Comparison of ENCODE assay signal across 8 cellular contexts in genomic region chr17:61862975-61863800, GRCh38. TPM values are rescaled to one million over a fixed set of nuclear protein-coding genes. Genes with fewer than 3 reads are reported as not detected.
DNase-seq lines count a peak whose midpoint lies in the region; ATAC-seq and TF ChIP-seq lines count a peak whose summit lies in the region.

Gene BRIP1, minus strand, starts transcription at chr17:61863528. Its CDS starts 1,989 bp downstream, at chr17:61861539.

- peak within 1 kb of the TSS; percentile 95 for H3K27ac ChIP-seq in KOPT-K1 (ENCODE audit: low read depth, low read length, poor library complexity, severe bottlenecking)
- H3K27ac ChIP-seq in Peyer's patch = peak within 1 kb of the TSS; percentile 66 to 85 (median 74)

- peak in 1 of 2 donors; percentile 55 for TF ChIP-seq POLR2A in Peyer's patch (IDR thresholded peaks at IDR 0.05)

- H3K27me3 Mint-ChIP-seq in activated T-cell treated with anti-CD3 and anti-CD28 coated beads, Interleukin-2, amount 50 U/mL, for 4 hours (ENCODE audit: low read depth) = no peaks in the 10 kb centered on the region
- no peaks in the 10 kb centered on the region for H3K27me3 Mint-ChIP-seq in naive B cell

- peaks cover 61% of the 10 kb centered on the region for H3K36me3 ChIP-seq in KOPT-K1 (ENCODE audit: insufficient read depth, low read length)
- no peaks in the 10 kb centered on the region for H3K36me3 ChIP-seq in Peyer's patch

- H3K9me3 ChIP-seq in KOPT-K1 (ENCODE audit: insufficient read depth, low read length, poor library complexity, severe bottlenecking) = no peaks in the 10 kb centered on the region
- no peaks in the 10 kb centered on the region for H3K9me3 ChIP-seq in Peyer's patch

- peak; percentile 59 for DNase-seq in DMS79 treated with DMSO at 0.1 percent for 48 hours (lab: John Stamatoyannopoulos, UW)
- peak; percentile 88 to 95 (median 94) for DNase-seq in Peyer's patch
- peak; percentile 75 for DNase-seq in activated T-cell treated with anti-CD3 and anti-CD28 coated beads, Interleukin-2, amount 50 U/mL, for 4 hours
- peak; percentile 91 for DNase-seq in fibroblast of gingiva (ENCODE audit: low read depth)
- DNase-seq in naive B cell = peak; percentile 83
- DNase-seq in stimulated activated effector memory CD8-positive, alpha-beta T cell treated with anti-CD3 and anti-CD28 coated beads, Interleukin-12 subunit alpha, Interleukin-12 subunit beta, amount 100 ng/mL, for 72 hours (ENCODE audit: low spot score in 2 of 2) = peak; percentile 60 to 91

- no peak for TF ChIP-seq CTCF in Peyer's patch (IDR thresholded peaks at IDR 0.05)

- peaks cover 2% of the 10 kb centered on the region for H3K36me3 Mint-ChIP-seq in activated T-cell treated with anti-CD3 and anti-CD28 coated beads, Interleukin-2, amount 50 U/mL, for 4 hours (ENCODE audit: insufficient read depth)
- H3K36me3 Mint-ChIP-seq in naive B cell = peaks cover 0 to 4% of the 10 kb centered on the region in 2 donors
- H3K36me3 Mint-ChIP-seq in stimulated activated effector memory CD8-positive, alpha-beta T cell treated with anti-CD3 and anti-CD28 coated beads, Interleukin-12 subunit alpha, Interleukin-12 subunit beta, amount 100 ng/mL, for 72 hours = peaks cover 26% of the 10 kb centered on the region

- no peaks in the 10 kb centered on the region for H3K27me3 ChIP-seq in Peyer's patch

- peak within 1 kb of the TSS; percentile 59 to 73 (median 66) for H3K4me3 ChIP-seq in Peyer's patch

- peaks cover 25% of the 10 kb centered on the region for H3K4me1 Mint-ChIP-seq in activated T-cell treated with anti-CD3 and anti-CD28 coated beads, Interleukin-2, amount 50 U/mL, for 4 hours (ENCODE audit: low read depth)
- peaks cover 3 to 18% (median 16%) of the 10 kb centered on the region in 3 donors for H3K4me1 Mint-ChIP-seq in naive B cell
- peaks cover 18% of the 10 kb centered on the region for H3K4me1 Mint-ChIP-seq in stimulated activated effector memory CD8-positive, alpha-beta T cell treated with anti-CD3 and anti-CD28 coated beads, Interleukin-12 subunit alpha, Interleukin-12 subunit beta, amount 100 ng/mL, for 72 hours

- ATAC-seq in GM21825 (IDR thresholded peaks at IDR 0.05; ENCODE audit: unreplicated experiment) (peak; percentile 91), naive B cell (ENCODE audit: low read depth in 2 of 2) (peak; percentile 98 to 99)
- peak; percentile 98 to 99 for ATAC-seq in activated T-cell treated with anti-CD3 and anti-CD28 coated beads, Interleukin-2, amount 50 U/mL, for 4 hours
- peak; percentile 96 for ATAC-seq in stimulated activated effector memory CD8-positive, alpha-beta T cell treated with anti-CD3 and anti-CD28 coated beads, Interleukin-12 subunit alpha, Interleukin-12 subunit beta, amount 100 ng/mL, for 72 hours

- peak within 1 kb of the TSS; percentile 94 for H3K4me3 Mint-ChIP-seq in activated T-cell treated with anti-CD3 and anti-CD28 coated beads, Interleukin-2, amount 50 U/mL, for 4 hours
- peak within 1 kb of the TSS; percentile 91 to 99 (median 96) for H3K4me3 Mint-ChIP-seq in naive B cell
- peak within 1 kb of the TSS; percentile 94 for H3K4me3 Mint-ChIP-seq in stimulated activated effector memory CD8-positive, alpha-beta T cell treated with anti-CD3 and anti-CD28 coated beads, Interleukin-12 subunit alpha, Interleukin-12 subunit beta, amount 100 ng/mL, for 72 hours

- H3K4me1 ChIP-seq in Peyer's patch = peaks cover 0 to 5% (median 0%) of the 10 kb centered on the region in 4 donors

- H3K27ac Mint-ChIP-seq in naive B cell = peak within 1 kb of the TSS; percentile 36 to 92 (median 87)
- H3K27ac Mint-ChIP-seq in stimulated activated effector memory CD8-positive, alpha-beta T cell treated with anti-CD3 and anti-CD28 coated beads, Interleukin-12 subunit alpha, Interleukin-12 subunit beta, amount 100 ng/mL, for 72 hours = peak within 1 kb of the TSS; percentile 96

- no peaks in the 10 kb centered on the region for H3K9me3 Mint-ChIP-seq in activated T-cell treated with anti-CD3 and anti-CD28 coated beads, Interleukin-2, amount 50 U/mL, for 4 hours
- no peaks in the 10 kb centered on the region for H3K9me3 Mint-ChIP-seq in naive B cell
- no peaks in the 10 kb centered on the region for H3K9me3 Mint-ChIP-seq in stimulated activated effector memory CD8-positive, alpha-beta T cell treated with anti-CD3 and anti-CD28 coated beads, Interleukin-12 subunit alpha, Interleukin-12 subunit beta, amount 100 ng/mL, for 72 hours

RNA-seq across cellular contexts. Expression of gene BRIP1, which starts in this region (rescaled TPM):
- 10 to 100 TPM in 1 of 4 donors, 1 to 10 TPM in 3; 4.3 to 13.2 (median 4.5) TPM for total RNA-seq in Peyer's patch
- total RNA-seq in activated T-cell treated with anti-CD3 and anti-CD28 coated beads, Interleukin-2, amount 50 U/mL, for 4 hours = 1 to 10 TPM; 5.0 to 5.8 (median 5.1) TPM
- polyA plus RNA-seq in naive B cell (ENCODE audit: low read depth in 6 of 6) = 1 to 10 TPM in 1 of 6 donors, under 1 TPM in 4, not detected in 1; 0.29 to 1.1 (median 0.44) TPM

Comparison
In these comparisons a context has a peak if more than half of its experiments do, and no peak if none do; other contexts are left out.
1. Peak in every context shown above with its lines: DNase-seq, ATAC-seq, H3K4me3 ChIP-seq and H3K27ac ChIP-seq.